ENCODE assay signal across 20 cellular contexts in genomic region chr3:34703058-34703457, GRCh38.
"Had no signal": no experiment of that assay in that cellular context is flagged by ENCODE, and none has a peak within 500 bp of the region (broad histone marks: within the 10 kb centered on the region; RNA-seq: fewer than 3 reads in every experiment).

No MANE protein-coding gene starts in this region.

- ATAC-seq: Panc1, PC-3, Right ventricle myocardium inferior had no signal

- DNase-seq: Karpas-422, MG63, NCI-H1092, NCI-H1105 treated with DMSO at 0.1 percent for 48 hours, NCI-H1417 treated with DMSO at 0.1 percent for 48 hours, NCI-H146, NCI-H1694 treated with DMSO at 0.1 percent for 48 hours, NCI-H1930, NCI-H2081, NCI-H2107, NCI-H2171 treated with DMSO at 0.1 percent for 48 hours, NCI-H345, NCI-H446 treated with DMSO at 0.1 percent for 48 hours, NCI-H510A treated with DMSO at 0.1 percent for 48 hours, NCI-H526, PC-3, SHP77 treated with DMSO at 0.1 percent for 48 hours, SJCRH30 had no signal
